Comparison of ENCODE assay signal across 9 cellular contexts in the genomic region with DNA sequence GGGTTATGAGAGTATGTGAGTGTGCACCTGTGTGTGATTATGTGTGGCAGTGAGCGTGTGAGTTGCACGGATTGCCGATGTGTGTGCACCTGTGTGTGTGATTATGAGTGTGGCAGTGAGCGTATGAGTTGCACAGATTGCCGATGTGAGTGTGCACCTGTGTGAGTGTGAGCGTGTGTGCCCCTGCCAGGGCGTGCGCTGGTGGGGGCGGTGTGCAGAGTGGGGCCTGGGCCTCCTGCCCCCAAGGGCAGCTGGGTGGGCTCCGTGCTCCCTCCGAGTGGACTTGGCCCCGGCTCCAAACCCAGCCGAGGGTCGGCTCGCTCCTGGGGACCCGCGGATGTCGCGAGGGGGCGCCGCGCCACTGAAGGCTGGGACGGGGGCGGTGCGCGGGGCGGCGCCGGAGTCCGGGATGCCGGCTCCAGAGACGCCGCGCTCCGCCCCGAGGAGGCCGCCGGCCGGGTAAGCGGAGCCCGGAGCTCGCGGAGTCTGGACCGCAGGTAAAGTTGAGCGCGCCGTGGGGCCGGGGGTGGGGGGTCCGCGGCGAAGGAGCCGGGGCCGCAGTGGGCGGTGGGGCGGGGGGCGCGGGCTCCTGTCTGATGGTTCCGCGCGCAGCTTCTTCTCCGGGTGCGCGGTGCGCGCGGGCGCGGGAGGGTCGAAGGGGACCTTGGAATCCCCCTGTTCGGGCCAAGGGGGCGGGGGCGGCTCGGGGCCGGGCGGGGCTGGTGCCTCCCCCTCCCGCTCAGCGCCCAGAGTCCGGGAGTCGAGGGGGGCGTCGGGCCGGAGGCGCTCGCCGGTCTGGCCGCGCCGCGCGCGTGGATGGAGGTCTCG. TPM values are rescaled to one million over a fixed set of nuclear protein-coding genes. Genes with fewer than 3 reads are reported as not detected.
DNase-seq lines count a peak whose midpoint lies in the region; ATAC-seq and TF ChIP-seq lines count a peak whose summit lies in the region.
"Had no signal": no experiment of that assay in that cellular context is flagged by ENCODE, and none has a peak within 500 bp of the region (broad histone marks: within the 10 kb centered on the region; RNA-seq: fewer than 3 reads in every experiment).

A gene with protein sequence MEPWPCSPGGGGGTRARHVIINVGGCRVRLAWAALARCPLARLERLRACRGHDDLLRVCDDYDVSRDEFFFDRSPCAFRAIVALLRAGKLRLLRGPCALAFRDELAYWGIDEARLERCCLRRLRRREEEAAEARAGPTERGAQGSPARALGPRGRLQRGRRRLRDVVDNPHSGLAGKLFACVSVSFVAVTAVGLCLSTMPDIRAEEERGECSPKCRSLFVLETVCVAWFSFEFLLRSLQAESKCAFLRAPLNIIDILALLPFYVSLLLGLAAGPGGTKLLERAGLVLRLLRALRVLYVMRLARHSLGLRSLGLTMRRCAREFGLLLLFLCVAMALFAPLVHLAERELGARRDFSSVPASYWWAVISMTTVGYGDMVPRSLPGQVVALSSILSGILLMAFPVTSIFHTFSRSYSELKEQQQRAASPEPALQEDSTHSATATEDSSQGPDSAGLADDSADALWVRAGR (plus strand): TSS at position 421 of the 828 bp plus-strand sequence. CDS start 65,730 bp downstream, outside the sequence.

- no peak within 1 kb of the TSS for H3K27ac Mint-ChIP-seq in activated T-cell treated with anti-CD3 and anti-CD28 coated beads, Interleukin-2, amount 50 U/mL, for 24 hours
- H3K27ac Mint-ChIP-seq in glutamatergic neuron (ENCODE audit: unreplicated experiment), result peak within 1 kb of the TSS; percentile 69

- ATAC-seq in HG02571 (IDR thresholded peaks at IDR 0.05; ENCODE audit: unreplicated experiment), result no peak
- ATAC-seq in HG03521 (IDR thresholded peaks at IDR 0.05; ENCODE audit: unreplicated experiment), result no peak

- H3K27me3 Mint-ChIP-seq in activated T-cell treated with anti-CD3 and anti-CD28 coated beads, Interleukin-2, amount 50 U/mL, for 24 hours, result peaks cover 61% of the 10 kb centered on the region
- peaks cover 12% of the 10 kb centered on the region for H3K27me3 Mint-ChIP-seq in glutamatergic neuron (ENCODE audit: unreplicated experiment)

- H3K36me3 Mint-ChIP-seq in activated T-cell treated with anti-CD3 and anti-CD28 coated beads, Interleukin-2, amount 50 U/mL, for 24 hours (ENCODE audit: low read depth), result no peaks in the 10 kb centered on the region
- peaks cover 16% of the 10 kb centered on the region for H3K36me3 Mint-ChIP-seq in glutamatergic neuron (ENCODE audit: unreplicated experiment)

- H3K4me3 ChIP-seq in WI38 (ENCODE audit: low read depth, low read length) (peak within 1 kb of the TSS; percentile 51), skeletal muscle cell (ENCODE audit: low read depth, low read length) (peak within 1 kb of the TSS; percentile 22)

- H3K9me3 Mint-ChIP-seq in activated T-cell treated with anti-CD3 and anti-CD28 coated beads, Interleukin-2, amount 50 U/mL, for 24 hours, result no peaks in the 10 kb centered on the region
- peaks cover 20% of the 10 kb centered on the region for H3K9me3 Mint-ChIP-seq in glutamatergic neuron (ENCODE audit: unreplicated experiment)

- H3K4me3 Mint-ChIP-seq in activated T-cell treated with anti-CD3 and anti-CD28 coated beads, Interleukin-2, amount 50 U/mL, for 24 hours, result peak within 1 kb of the TSS; percentile 51
- peak within 1 kb of the TSS; percentile 93 for H3K4me3 Mint-ChIP-seq in glutamatergic neuron (ENCODE audit: unreplicated experiment)

- DNase-seq in activated T-cell treated with anti-CD3 and anti-CD28 coated beads, Interleukin-2, amount 50 U/mL, for 24 hours, result peak; percentile 43
- DNase-seq in activated T-cell treated with anti-CD3 and anti-CD28 coated beads for 4 hours (no peak), glutamatergic neuron (peak; percentile 77), skeletal muscle cell (ENCODE audit: low read depth) (no peak), HK-2 (ENCODE audit: unreplicated experiment) (no peak)

- H3K4me1 Mint-ChIP-seq in activated T-cell treated with anti-CD3 and anti-CD28 coated beads, Interleukin-2, amount 50 U/mL, for 24 hours (ENCODE audit: low read depth), result peaks cover 19% of the 10 kb centered on the region
- H3K4me1 Mint-ChIP-seq in glutamatergic neuron (ENCODE audit: low read depth, unreplicated experiment), result peaks cover 24% of the 10 kb centered on the region

- TF ChIP-seq CTCF in WI38 (IDR thresholded peaks at IDR 0.05; ENCODE audit: low read depth, low read length) (no peak), glutamatergic neuron (IDR thresholded peaks at IDR 0.05; ENCODE audit: partially characterized antibody, unreplicated experiment) (no peak)

RNA-seq across cellular contexts. Expression of the gene that starts here (rescaled TPM):
- 1.6 TPM for total RNA-seq in glutamatergic neuron (ENCODE audit: unreplicated experiment)
- total RNA-seq: activated CD8-positive, alpha-beta memory T cell treated with anti-CD3 and anti-CD28 coated beads for 36 hours had no signal

Comparison
In these comparisons a context has a peak if more than half of its experiments do, and no peak if none do; other contexts are left out.
1. DNase-seq: peak in activated T-cell treated with anti-CD3 and anti-CD28 coated beads, Interleukin-2, amount 50 U/mL, for 24 hours (single experiment) and glutamatergic neuron (single experiment); none in activated T-cell treated with anti-CD3 and anti-CD28 coated beads for 4 hours (single experiment), skeletal muscle cell (single experiment) and HK-2 (single experiment).